In the genomic region with DNA sequence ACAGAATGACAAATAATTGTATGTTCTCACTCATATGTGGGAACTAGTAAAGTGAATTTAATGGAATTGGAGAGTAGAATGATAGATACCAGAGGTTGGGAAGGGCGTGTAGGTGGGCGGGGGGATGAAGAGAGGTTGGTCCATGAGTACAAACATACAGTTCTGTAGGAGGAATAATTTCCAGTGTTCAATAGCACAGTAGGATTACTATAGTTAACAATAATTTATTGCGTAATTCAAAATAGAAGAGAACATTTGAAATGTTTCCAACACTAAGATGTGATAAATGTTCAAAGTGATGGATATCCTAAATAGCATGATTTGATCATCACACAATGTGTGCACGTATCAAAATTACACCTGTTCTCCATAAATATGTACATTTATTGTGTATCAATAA, we compare ENCODE assay signal across 7 cellular contexts.
"Had no signal": no experiment of that assay in that cellular context is flagged by ENCODE, and none has a peak within 500 bp of the region (broad histone marks: within the 10 kb centered on the region; RNA-seq: fewer than 3 reads in every experiment).

No MANE protein-coding gene starts in this region.

- ATAC-seq: HepG2 had no signal

- FAIRE-seq: HepG2, HTR-8/SVneo had no signal

- H3K9ac ChIP-seq: KMS-11 had no signal

- H3K27ac ChIP-seq: HL-60, KMS-11 had no signal

- DNase-seq: Karpas-422, KBM-7, KG1 had no signal

- H3K4me2 ChIP-seq: KMS-11 had no signal
